6 cellular contexts compared by ENCODE assay signal in the genomic region with DNA sequence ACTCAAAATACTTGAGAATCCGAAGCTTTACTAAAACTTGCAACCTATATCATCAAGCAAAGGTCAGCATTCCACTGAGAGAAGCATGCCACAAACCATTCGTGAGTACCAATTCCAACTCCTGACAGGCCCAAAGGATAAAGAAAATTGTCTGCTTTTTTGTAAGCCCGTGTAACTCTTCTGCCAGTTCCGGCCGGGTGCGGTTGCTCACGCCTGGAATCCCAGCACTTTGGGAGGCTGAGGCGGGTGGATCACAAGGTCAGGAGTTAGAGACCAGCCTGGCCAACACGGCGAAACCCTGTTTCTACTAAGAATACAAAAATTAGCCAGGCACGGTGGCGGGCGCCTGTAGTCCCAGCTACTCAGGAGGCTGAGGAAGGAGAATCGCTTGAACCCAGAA. TPM values are rescaled to one million over a fixed set of nuclear protein-coding genes. Genes with fewer than 3 reads are reported as not detected.
A peak's percentile ranks its signal among the peaks of the same experiment; 100 is the strongest.
DNase-seq lines count a peak whose midpoint lies in the region; ATAC-seq and TF ChIP-seq lines count a peak whose summit lies in the region.
"Not testable (repeated sequence)": the region's sequence is repeated elsewhere in the genome, so short reads cannot be mapped to it uniquely, and the experiment has no call there.

No MANE protein-coding gene starts in this region.

- H3K4me1 ChIP-seq in GM23338 (ENCODE audit: insufficient read depth); breast epithelium; ovary (ENCODE audit: insufficient read depth); testis: not testable (repeated sequence)

- CTCF ChIA-PET in RWPE1 (lab: Yijun Ruan, JAX), result not testable (repeated sequence)

- H3K9me3 Mint-ChIP-seq in GM23338, result not testable (repeated sequence)

- POLR2A ChIA-PET in RWPE1 (lab: Yijun Ruan, JAX; ENCODE audit: low non-redundant PET), result not testable (repeated sequence)

- peaks cover 19% of the 10 kb centered on the region; the same call in 1 of the 2 replicates for H3K36me3 ChIP-seq in GM23338 (ENCODE audit: insufficient read depth)
- not testable (repeated sequence) for H3K36me3 ChIP-seq in breast epithelium; ovary; testis (ENCODE audit: low read depth, missing control alignments)

- not testable (repeated sequence) for H3K9me3 ChIP-seq in breast epithelium, ovary, testis

- not testable (repeated sequence) for H3K4me3 ChIP-seq in GM23338; breast epithelium; fibroblast of villous mesenchyme (ENCODE audit: low read depth, low read length); ovary; testis

- ATAC-seq in GM23338, result not testable (repeated sequence)

- H3K4me1 Mint-ChIP-seq in GM23338, result not testable (repeated sequence)

- not testable (repeated sequence) for H2AFZ ChIP-seq in GM23338

- not testable (repeated sequence) for H3K9me2 ChIP-seq in GM23338 (ENCODE audit: insufficient read depth)

- H4K20me1 ChIP-seq in GM23338 (replicated peaks; ENCODE audit: insufficient read depth), result not testable (repeated sequence)

- not testable (repeated sequence) for H3K27me3 ChIP-seq in GM23338 (ENCODE audit: insufficient read depth); breast epithelium; ovary; testis

- not testable (repeated sequence) for DNase-seq in GM23338 (ENCODE audit: low spot score); RWPE1 (ENCODE audit: low spot score); breast epithelium (ENCODE audit: low spot score in 2 of 2)
- DNase-seq in fibroblast of villous mesenchyme (ENCODE audit: low read depth) (peak; percentile 14), ovary (peak in 4 of 5 donors; percentile 48 to 75 (median 57)), testis (peak; percentile 29)

- not testable (repeated sequence) for H3K79me2 ChIP-seq in GM23338 (replicated peaks; ENCODE audit: insufficient read depth)

- not testable (repeated sequence) for H3F3A ChIP-seq in GM23338 (replicated peaks; ENCODE audit: low read depth)

- H3K36me3 Mint-ChIP-seq in GM23338 (ENCODE audit: low read depth), result peaks cover 24% of the 10 kb centered on the region

- H3K27ac Mint-ChIP-seq in GM23338, result not testable (repeated sequence)

- 20 to 23% (median 22%) methylated on average over 14 of the region's 14 CpGs for WGBS in ovary, 3 donors
- 64 to 68% methylated on average over 14 of the region's 14 CpGs for WGBS in testis, 2 donors

- intact Hi-C loops in breast epithelium (cut with DNase I; ENCODE audit: low total_unique reads); ovary (cut with DNase I); testis (cut with DNase I; ENCODE audit: low total_unique reads): not testable (repeated sequence)

- TF ChIP-seq EP300 in ovary (IDR thresholded peaks at IDR 0.05), result not testable (repeated sequence)

- TF ChIP-seq CTCF in GM23338 (conservative IDR thresholded peaks at IDR 0.05; ENCODE audit: low read depth in 2 of 2); RWPE1 (conservative IDR thresholded peaks at IDR 0.05; ENCODE audit: low read depth); breast epithelium (IDR thresholded peaks at IDR 0.05); fibroblast of villous mesenchyme (IDR thresholded peaks at IDR 0.05; ENCODE audit: insufficient read depth, low read depth, low read length); ovary (IDR thresholded peaks at IDR 0.05); testis (IDR thresholded peaks at IDR 0.05): not testable (repeated sequence)

- not testable (repeated sequence) for H3K27me3 Mint-ChIP-seq in GM23338 (ENCODE audit: insufficient read depth, low read depth, poor library complexity)

- TF ChIP-seq POLR2A in breast epithelium (IDR thresholded peaks at IDR 0.05); ovary (IDR thresholded peaks at IDR 0.05); testis (IDR thresholded peaks at IDR 0.05): not testable (repeated sequence)

- not testable (repeated sequence) for H3K4me3 Mint-ChIP-seq in GM23338

- not testable (repeated sequence) for H3K4me2 ChIP-seq in GM23338

- H3K27ac ChIP-seq in GM23338 (ENCODE audit: low read depth), result peak overlapping the region; percentile 17; the same call in 1 of the 2 replicates
- peak overlapping the region; percentile 44 for H3K27ac ChIP-seq in RWPE1
- peak overlapping the region; percentile 2 to 70 for H3K27ac ChIP-seq in breast epithelium
- peak overlapping the region; percentile 41 to 82 for H3K27ac ChIP-seq in ovary
- peak overlapping the region; percentile 19 to 76 for H3K27ac ChIP-seq in testis

RNA-seq across cellular contexts. Expression of a gene that starts 37.4 kb away (rescaled TPM):
- 40.0 and 43.6 TPM in 2 replicates for total RNA-seq in GM23338 (2014; rRNA removed; shearing (Covaris generic))
- polyA plus RNA-seq in GM23338 (2016; fragmentation: Nextera tagmentation; extraction: Ambion mirVana), result 28.2 and 35.4 TPM in 2 replicates
- total RNA-seq in breast epithelium, result 10 to 100 TPM; 18.1 to 23.3 (median 19.0) TPM
- total RNA-seq in fibroblast of villous mesenchyme, result 12.9 and 23.7 TPM in 2 replicates
- total RNA-seq in ovary, result 10 to 100 TPM; 23.4 to 44.1 (median 31.6) TPM
- 10 to 100 TPM; 51.8 to 61.4 TPM for polyA plus RNA-seq in ovary
- total RNA-seq in testis, result 10 to 100 TPM; 33.8 to 36.1 TPM
- 42.8 TPM for polyA plus RNA-seq in testis (ENCODE audit: insufficient read depth, low read depth, low replicate concordance)
